In the genomic region with DNA sequence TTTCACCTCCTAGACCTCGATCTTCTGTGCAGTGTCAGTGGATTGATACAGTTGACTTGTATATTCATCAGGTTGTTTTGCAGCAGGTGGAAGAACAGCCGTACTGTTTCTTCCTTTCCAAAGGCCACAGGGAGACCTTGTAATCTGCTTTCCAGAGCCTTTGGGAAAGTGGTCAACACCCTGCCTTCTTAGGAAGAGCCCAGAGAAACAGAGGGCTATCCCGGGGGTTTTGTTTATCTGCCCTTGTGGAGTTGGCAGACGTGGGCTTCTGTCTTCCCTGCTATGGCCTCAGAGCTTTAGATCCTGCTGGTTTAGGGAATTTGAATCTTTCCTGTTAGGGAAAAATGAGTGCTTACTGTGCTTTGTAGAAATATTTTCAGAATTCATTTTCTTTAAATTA, we compare ENCODE assay signal across 18 cellular contexts. TPM values are rescaled to one million over a fixed set of nuclear protein-coding genes. Genes with fewer than 3 reads are reported as not detected.
A peak's percentile ranks its signal among the peaks of the same experiment; 100 is the strongest.
DNase-seq lines count a peak whose midpoint lies in the region; FAIRE-seq and TF ChIP-seq lines count a peak whose summit lies in the region.
"Had no signal": no experiment of that assay in that cellular context is flagged by ENCODE, and none has a peak within 500 bp of the region (broad histone marks: within the 10 kb centered on the region; RNA-seq: fewer than 3 reads in every experiment).

No MANE protein-coding gene starts in this region.

- peak overlapping the region; percentile 76 for H4K5ac ChIP-seq in H1 (ENCODE audit: insufficient read length, low read depth, low read length)

- H3K4me2 ChIP-seq in H1 (ENCODE audit: insufficient read depth in 1 of 2, low read depth in 2 of 2, low read length in 2 of 2): peak overlapping the region; percentile 49 to 84

- H2BK5ac ChIP-seq in H1 (ENCODE audit: low read depth, low read length): peak overlapping the region; percentile 100

- TF ChIP-seq POLR2A in H1 (IDR thresholded peaks at IDR 0.05; ENCODE audit: control extremely low read depth in 1 of 2, low read depth in 2 of 2, low read length in 2 of 2) (no peak), erythroblast (IDR thresholded peaks at IDR 0.05; ENCODE audit: low read length) (no peak)

- peak overlapping the region; percentile 97 for H3K18ac ChIP-seq in H1 (ENCODE audit: extremely low read depth, low read length)

- peak overlapping the region; percentile 99 for H2BK120ac ChIP-seq in H1 (replicated peaks; ENCODE audit: low read depth, low read length)

- TF ChIP-seq EP300 in H1 (IDR thresholded peaks at IDR 0.05; ENCODE audit: borderline replicate concordance in 1 of 2, low read depth in 2 of 2, low read length in 2 of 2): no peak

- peaks cover 45% of the 10 kb centered on the region for H3K4me1 ChIP-seq in HUES6 (ENCODE audit: control insufficient read depth, insufficient read depth, low read length)
- peaks cover 16 to 31% (median 25%) of the 10 kb centered on the region in 4 experiments for H3K4me1 ChIP-seq in H1 (replicated peaks in 1 of 4; ENCODE audit: control insufficient read depth in 3 of 4, insufficient read depth in 4 of 4, low read length in 3 of 4)
- H3K4me1 ChIP-seq: SJCRH30 had no signal

- H3K23me2 ChIP-seq in H1 (ENCODE audit: low read depth, low read length): 0 out of 2 replicates have a peak, but pooled peaks cover 2% of the 10 kb centered on the region

- H4K91ac ChIP-seq in H1 (replicated peaks; ENCODE audit: insufficient read length, low read length): peak overlapping the region; percentile 99

- no peak for TF ChIP-seq RAD21 in H1 (IDR thresholded peaks at IDR 0.05 in 1 of 2, conservative IDR thresholded peaks at IDR 0.05 in 1 of 2; ENCODE audit: low read depth in 2 of 2, low read length in 2 of 2)

- no peaks in the 10 kb centered on the region for H4K20me1 ChIP-seq in H1 (replicated peaks in 1 of 2; ENCODE audit: control insufficient read depth in 1 of 2, insufficient read depth in 2 of 2, low read length in 2 of 2)

- POLR2A ChIA-PET in H1 (lab: Charles Lee; ENCODE audit: partially characterized antibody): interaction anchor here (1.0 to 15.3 kb wide), 10 partner anchors 11 to 164 kb away, joined by 3 to 242 read pairs (median 11); partner anchors contain the start of gene STX16

- H3K4ac ChIP-seq in H1 (replicated peaks; ENCODE audit: insufficient read length, low read depth, low read length): peak overlapping the region; percentile 99

- no peak overlapping the region for H3K4me3 ChIP-seq in H7 (ENCODE audit: insufficient read depth, low read depth, low read length)
- peak overlapping the region; percentile 14 for H3K4me3 ChIP-seq in HUES6 (ENCODE audit: low read depth, low read length)
- peak overlapping the region in 1 of 4 experiments; percentile 39; a peak in 1 of 8 replicates for H3K4me3 ChIP-seq in H1 (ENCODE audit: extremely low read depth in 1 of 4, insufficient read depth in 2 of 4, low read depth in 3 of 4, low read length in 4 of 4)
- H3K4me3 ChIP-seq: HAP-1, SJCRH30 had no signal

- H3K9ac ChIP-seq in HUES6 (ENCODE audit: low read length) (peak overlapping the region; percentile 55), H1 (replicated peaks in 1 of 4; ENCODE audit: extremely low read depth in 1 of 4, low read depth in 3 of 4, low read length in 3 of 4) (peak overlapping the region in 1 of 4 experiments; percentile 51; a peak in 2 of 7 replicates)
- H3K9ac ChIP-seq: KMS-11 had no signal

- no peaks in the 10 kb centered on the region for H3K27me3 ChIP-seq in H7 (ENCODE audit: control insufficient read depth, insufficient read depth, low read length)
- H3K27me3 ChIP-seq in HUES6 (ENCODE audit: control insufficient read depth, insufficient read depth, low read length): no peaks in the 10 kb centered on the region
- no peaks in the 10 kb centered on the region for H3K27me3 ChIP-seq in H1 (replicated peaks in 1 of 4; ENCODE audit: control insufficient read depth in 3 of 4, extremely low read depth in 1 of 4, insufficient read depth in 3 of 4, low read length in 3 of 4)
- H3K27me3 ChIP-seq: SJCRH30 had no signal

- H3K9me3 ChIP-seq in HUES6 (ENCODE audit: control insufficient read depth, insufficient read depth, low read depth, low read length) (no peaks in the 10 kb centered on the region), H1 (ENCODE audit: insufficient read depth in 2 of 2, low read depth in 1 of 2, low read length in 1 of 2) (no peaks in the 10 kb centered on the region)
- H3K9me3 ChIP-seq: HAP-1, SJCRH30 had no signal

- no peak overlapping the region for H4K8ac ChIP-seq in H1 (ENCODE audit: extremely low read depth, insufficient read depth, low read length)

- CTCF ChIA-PET in H1 (lab: Charles Lee; ENCODE audit: partially characterized antibody): interaction anchor here (0.7 to 4.9 kb wide), 5 partner anchors 12 to 190 kb away, joined by 3 to 34 read pairs (median 4); partner anchors contain the start of gene STX16

- 35% methylated on average over 4 of the region's 4 CpGs; no CpG with 5 or more reads in 1 of the 2 experiments for WGBS in H1 (ENCODE audit: extremely low coverage in 1 of 2, insufficient coverage in 1 of 2, insufficient read length in 1 of 2, insufficient replicate concordance in 2 of 2, low coverage in 1 of 2, low lambda C conversion rate in 2 of 2, missing lambda C conversion rate in 1 of 2), 2 experiments

- H2AK5ac ChIP-seq in H1 (ENCODE audit: low read depth, low read length): peak overlapping the region; percentile 100

- H3K56ac ChIP-seq in H1 (replicated peaks; ENCODE audit: insufficient read length, low read depth, low read length): peak overlapping the region; percentile 77

- peaks cover 0 to 29% of the 10 kb centered on the region in 2 experiments; a peak in 3 of 4 replicates for H3K79me2 ChIP-seq in H1 (ENCODE audit: control insufficient read depth in 1 of 2, insufficient read depth in 2 of 2, low read length in 2 of 2)

- peak overlapping the region; percentile 73; the same call in 1 of the 2 replicates for H2BK15ac ChIP-seq in H1 (ENCODE audit: low read length)

- H3K14ac ChIP-seq in H1 (ENCODE audit: insufficient read length): no peak overlapping the region

- H2BK20ac ChIP-seq in H1 (ENCODE audit: low read length): peak overlapping the region; percentile 99

- DNase-seq in H7 (peak; percentile 61), H1 (ENCODE audit: low read depth in 1 of 2, low spot score in 2 of 2) (peak in 1 of 2 experiments; percentile 42), iPS-NIHi11 (ENCODE audit: low spot score) (peak; percentile 58), glomerular visceral epithelial cell (ENCODE audit: extremely low spot score) (no peak), erythroblast (lab: John Stamatoyannopoulos, UW) (no peak)
- DNase-seq in stimulated activated CD4-positive, alpha-beta T cell treated with anti-CD3 and anti-CD28 coated beads, Interleukin-4, amount 100 ng/mL, for 4 hours: no peak
- DNase-seq: ACHN; C1 segment of cervical spinal cord; CD8-positive, alpha-beta memory T cell; NCI-H1417; NCI-H187 treated with DMSO at 0.1 percent for 48 hours; NCI-H226; NCI-H524; SJCRH30 had no signal

- H2BK12ac ChIP-seq in H1 (ENCODE audit: low read depth, low read length): peak overlapping the region; percentile 100

- TF ChIP-seq CTCF in H1 (IDR thresholded peaks at IDR 0.05; ENCODE audit: control extremely low read depth in 1 of 3, insufficient read depth in 1 of 3, low read depth in 1 of 3, low read length in 3 of 3): no peak

- no peak for FAIRE-seq in H1 (lab: Jason Lieb, UNC)
- FAIRE-seq: D721Med had no signal

- H3K27ac ChIP-seq in HUES6 (ENCODE audit: low read depth, low read length) (peak overlapping the region; percentile 95), H1 (ENCODE audit: low read depth, low read length) (peak overlapping the region; percentile 80)
- H3K27ac ChIP-seq: KMS-11, SJCRH30 had no signal

- no peak overlapping the region for H2AFZ ChIP-seq in H1 (ENCODE audit: low read length)

- H3K36me3 ChIP-seq in H7 (replicated peaks; ENCODE audit: control insufficient read depth, insufficient read depth, low read length) (peaks cover 15% of the 10 kb centered on the region), HUES6 (ENCODE audit: control insufficient read depth, insufficient read depth, low read length) (peaks cover 56% of the 10 kb centered on the region), H1 (ENCODE audit: control insufficient read depth in 2 of 4, insufficient read depth in 4 of 4, low read length in 3 of 4) (peaks cover 12 to 66% (median 22%) of the 10 kb centered on the region in 4 experiments)

- H3K79me1 ChIP-seq in H1 (ENCODE audit: low read depth, low read length): no peaks in the 10 kb centered on the region; the same call in 1 of the 2 replicates

- no peak overlapping the region for H3K23ac ChIP-seq in H1 (ENCODE audit: insufficient read length)

TF ChIP-seq in H1, 55 proteins besides CTCF, POLR2A, EP300 and RAD21 (continues in another document):
- TF ChIP-seq NRF1 (IDR thresholded peaks at IDR 0.05; ENCODE audit: low read depth, low read length) (no peak), SP1 (IDR thresholded peaks at IDR 0.05; ENCODE audit: low read depth, low read length) (no peak), CREB1 (IDR thresholded peaks at IDR 0.05) (no peak), PHF8 (conservative IDR thresholded peaks at IDR 0.05; ENCODE audit: low read depth, low read length) (no peak), BRCA1 (IDR thresholded peaks at IDR 0.05; ENCODE audit: low read depth, low read length) (no peak), SAP30 (IDR thresholded peaks at IDR 0.05; ENCODE audit: insufficient read depth, insufficient replicate concordance, low read length) (no peak)

RNA-seq across cellular contexts. Expression of gene STX16, which starts 19.6 kb away (rescaled TPM):
- 18.4 and 30.7 TPM in 2 replicates for total RNA-seq in H7 (2014; rRNA removed; shearing (Covaris generic))
- 61.6 and 64.4 TPM in 2 replicates for total RNA-seq in H1 (2021; fragmentation: NEBNext Ultra II Directional; extraction: Animal tissue kit (Norgen Biotek cat#: 25700))
- polyA plus RNA-seq in H1 (2011; rRNA removed): 45.2 and 45.3 TPM in 2 replicates
- 87.2 TPM for polyA plus RNA-seq in H1 (2011; cell fraction: cytosol; rRNA removed)
- polyA plus RNA-seq in H1 (2011; cell fraction: nucleus; rRNA removed): 65.1 TPM
- polyA plus RNA-seq in H1 (2012, experiment 1 of 2): 67.7 to 88.0 TPM (median 78.0 TPM) in 4 replicates
- 9.0 TPM for polyA plus RNA-seq in H1 (2012, experiment 2 of 2)
- polyA plus RNA-seq in H1 (2013, experiment 1 of 2): 60.8 TPM
- polyA plus RNA-seq in H1 (2013, experiment 2 of 2): 50.5 TPM
- polyA minus RNA-seq in H1 (2011; rRNA and poly(A)+ RNA removed): 45.0 and 48.5 TPM in 2 replicates
- polyA minus RNA-seq in H1 (2011; cell fraction: cytosol; rRNA and poly(A)+ RNA removed): 32.7 TPM
- 46.7 TPM for polyA minus RNA-seq in H1 (2011; cell fraction: nucleus; rRNA and poly(A)+ RNA removed)

RNA-seq across cellular contexts. Expression of gene NPEPL1, which starts 21.9 kb away (rescaled TPM):
- total RNA-seq in H7 (2014; rRNA removed; shearing (Covaris generic)): 30.9 and 33.8 TPM in 2 replicates
- total RNA-seq in H1 (2021; fragmentation: NEBNext Ultra II Directional; extraction: Animal tissue kit (Norgen Biotek cat#: 25700)): 26.7 and 26.8 TPM in 2 replicates
- polyA plus RNA-seq in H1 (2011; rRNA removed): 12.4 and 26.3 TPM in 2 replicates
- polyA plus RNA-seq in H1 (2011; cell fraction: cytosol; rRNA removed): 20.2 TPM
- 166 TPM for polyA plus RNA-seq in H1 (2011; cell fraction: nucleus; rRNA removed)
- 30.4 to 43.7 TPM (median 40.6 TPM) in 4 replicates for polyA plus RNA-seq in H1 (2012, experiment 1 of 2)
- 20.7 TPM for polyA plus RNA-seq in H1 (2012, experiment 2 of 2)
- polyA plus RNA-seq in H1 (2013, experiment 1 of 2): 16.9 TPM
- polyA plus RNA-seq in H1 (2013, experiment 2 of 2): 14.3 TPM
- 7.0 and 9.4 TPM in 2 replicates for polyA minus RNA-seq in H1 (2011; rRNA and poly(A)+ RNA removed)
- polyA minus RNA-seq in H1 (2011; cell fraction: cytosol; rRNA and poly(A)+ RNA removed): 9.7 TPM
- polyA minus RNA-seq in H1 (2011; cell fraction: nucleus; rRNA and poly(A)+ RNA removed): 37.9 TPM

Comparison
In these comparisons a context has a peak if more than half of its experiments do, and no peak if none do; other contexts are left out.
1. DNase-seq: peak in H7 (single experiment) and iPS-NIHi11 (single experiment); none in glomerular visceral epithelial cell (single experiment), erythroblast (0 of 2) and stimulated activated CD4-positive, alpha-beta T cell treated with anti-CD3 and anti-CD28 coated beads, Interleukin-4, amount 100 ng/mL, for 4 hours (0 of 2).